Comparison of ENCODE assay signal across 33 cellular contexts in genomic region chr6:110933913-110934312, GRCh38.
"Had no signal": no experiment of that assay in that cellular context is flagged by ENCODE, and none has a peak within 500 bp of the region (broad histone marks: within the 10 kb centered on the region; RNA-seq: fewer than 3 reads in every experiment).

No MANE protein-coding gene starts in this region.

- H3K4me1 Mint-ChIP-seq: WTC11 had no signal

- H3K27ac ChIP-seq: ascending aorta, body of pancreas, SK-N-MC had no signal

- DNase-seq: activated CD4-positive, alpha-beta T cell treated with anti-CD3 and anti-CD28 coated beads for 48 hours; activated CD4-positive, alpha-beta T cell treated with anti-CD3 and anti-CD28 coated beads, Interleukin-2, amount 50 U/mL, for 4 hours; activated CD4-positive, CD25-positive, alpha-beta regulatory T cell treated with anti-CD3 and anti-CD28 coated beads, Interleukin-2, amount 50 U/mL, for 72 hours; activated CD8-positive, alpha-beta memory T cell treated with anti-CD3 and anti-CD28 coated beads, Interleukin-2, amount 50 U/mL, for 48 hours; activated CD8-positive, alpha-beta T cell treated with anti-CD3 and anti-CD28 coated beads, Interleukin-2, amount 10 ng/mL, durations not matched to agents 7 days and 5 days; activated effector memory CD4-positive, alpha-beta T cell treated with Interleukin-2 at 50 U/mL for 16 hours; activated naive CD4-positive, alpha-beta T cell; activated T-cell treated with anti-CD3 and anti-CD28 coated beads, Interleukin-2, amount 50 U/mL, for 1 hour; amniotic stem cell; body of pancreas; central memory CD4-positive, alpha-beta T cell; Karpas-422; MM.1S; NCI-H1105; NCI-H1436; NCI-H1694 treated with DMSO at 0.1 percent for 48 hours; NCI-H2029 treated with DMSO at 0.1 percent for 48 hours; NCI-H345; NCI-H510A; NCI-H526 treated with DMSO at 0.1 percent for 48 hours; NCI-H82; OCI-M1; RPMI8226; T-cell; T-helper 2 cell had no signal

- H3K27me3 ChIP-seq: ascending aorta, body of pancreas had no signal

- H3K4me3 Mint-ChIP-seq: activated CD8-positive, alpha-beta T cell treated with anti-CD3 and anti-CD28 coated beads, Interleukin-2, amount 10 ng/mL, durations not matched to agents 7 days and 5 days; activated naive CD4-positive, alpha-beta T cell treated with anti-CD3 and anti-CD28 coated beads, Interleukin-2, amount 50 U/mL, for 24 hours; activated T-helper 1 cell treated with anti-CD3 and anti-CD28 coated beads, Interleukin-12 subunit alpha, Interleukin-12 subunit beta, Interleukin-2, Interleukin-4 antibody, amounts not matched to agents 30 ng/mL and 10 ng/mL and 1 ng/mL, durations not matched to agents 14 hours and 24 hours and 36 hours; T-cell; WTC11 had no signal

- H3K4me3 ChIP-seq: ascending aorta, body of pancreas, SK-N-MC had no signal

- H3K36me3 Mint-ChIP-seq: activated naive CD4-positive, alpha-beta T cell treated with anti-CD3 and anti-CD28 coated beads, Interleukin-2, amount 50 U/mL, for 24 hours; T-cell; WTC11 had no signal

- H3K27ac Mint-ChIP-seq: activated CD8-positive, alpha-beta T cell treated with anti-CD3 and anti-CD28 coated beads, Interleukin-2, amount 10 ng/mL, durations not matched to agents 7 days and 5 days; activated naive CD4-positive, alpha-beta T cell treated with anti-CD3 and anti-CD28 coated beads, Interleukin-2, amount 50 U/mL, for 24 hours; activated T-helper 1 cell treated with anti-CD3 and anti-CD28 coated beads, Interleukin-12 subunit alpha, Interleukin-12 subunit beta, Interleukin-2, Interleukin-4 antibody, amounts not matched to agents 30 ng/mL and 10 ng/mL and 1 ng/mL, durations not matched to agents 14 hours and 24 hours and 36 hours; T-cell; WTC11 had no signal

- H3K36me3 ChIP-seq: ascending aorta had no signal

- FAIRE-seq: bronchial epithelial cell had no signal

- H3K27me3 Mint-ChIP-seq: activated naive CD4-positive, alpha-beta T cell treated with anti-CD3 and anti-CD28 coated beads, Interleukin-2, amount 50 U/mL, for 24 hours had no signal

- H3K9me3 ChIP-seq: ascending aorta, body of pancreas had no signal

- ATAC-seq: activated CD8-positive, alpha-beta T cell treated with anti-CD3 and anti-CD28 coated beads, Interleukin-2, amount 10 ng/mL, durations not matched to agents 7 days and 5 days; body of pancreas; Panc1; Right ventricle myocardium inferior; T-cell; WTC11 had no signal

- H3K9me3 Mint-ChIP-seq: activated naive CD4-positive, alpha-beta T cell treated with anti-CD3 and anti-CD28 coated beads, Interleukin-2, amount 50 U/mL, for 24 hours; activated T-helper 1 cell treated with anti-CD3 and anti-CD28 coated beads, Interleukin-12 subunit alpha, Interleukin-12 subunit beta, Interleukin-2, Interleukin-4 antibody, amounts not matched to agents 30 ng/mL and 10 ng/mL and 1 ng/mL, durations not matched to agents 14 hours and 24 hours and 36 hours; T-cell; WTC11 had no signal

- H3K4me1 ChIP-seq: ascending aorta, body of pancreas had no signal
